ENCODE assay signal across 32 cellular contexts in genomic region chr5:147918101-147918500, GRCh38. TPM values are rescaled to one million over a fixed set of nuclear protein-coding genes. Genes with fewer than 3 reads are reported as not detected.
DNase-seq lines count a peak whose midpoint lies in the region; ATAC-seq and TF ChIP-seq lines count a peak whose summit lies in the region.
"Had no signal": no experiment of that assay in that cellular context is flagged by ENCODE, and none has a peak within 500 bp of the region (broad histone marks: within the 10 kb centered on the region; RNA-seq: fewer than 3 reads in every experiment).

No MANE protein-coding gene starts in this region.

- no peak for TF ChIP-seq CTCF in IMR-90 (conservative IDR thresholded peaks at IDR 0.05; ENCODE audit: low read depth, low read length)
- no peak for TF ChIP-seq CTCF in fibroblast of mammary gland (conservative IDR thresholded peaks at IDR 0.05; ENCODE audit: control insufficient read depth, insufficient read depth, low read depth, low read length)

- no peak overlapping the region for H4K5ac ChIP-seq in IMR-90 (ENCODE audit: low read depth, low read length)

- DNase-seq in IMR-90 (peak; percentile 65), amniotic epithelial cell (ENCODE audit: low read depth) (peak; percentile 5), fibroblast of mammary gland (ENCODE audit: low read depth) (peak; percentile 25), NCI-H69 (lab: John Stamatoyannopoulos, UW) (no peak)
- no peak for DNase-seq in NK-92 treated with Interleukin-12 subunit alpha and Interleukin-12 subunit beta, amount 100 ng/mL, for 24 hours (lab: John Stamatoyannopoulos, UW)
- no peak for DNase-seq in central memory CD4-positive, alpha-beta T cell
- DNase-seq: activated CD4-positive, alpha-beta memory T cell treated with anti-CD3 and anti-CD28 coated beads for 36 hours; anterior cingulate cortex; BE2C; CD8-positive, alpha-beta memory T cell; DMS 273 treated with DMSO at 0.1 percent for 48 hours; dorsolateral prefrontal cortex; head of caudate nucleus; natural killer cell; NCI-H1105 treated with DMSO at 0.1 percent for 48 hours; NCI-H2029 treated with DMSO at 0.1 percent for 48 hours; ovary; retina; SIG-M5; stimulated activated CD4-positive, alpha-beta T cell treated with anti-CD3 and anti-CD28 coated beads, Interleukin-2, amount 100 ng/mL, for 48 hours; transverse colon had no signal

- H2AFZ ChIP-seq in ACC112 (ENCODE audit: low read length, unreplicated experiment) (peak overlapping the region; percentile 28), IMR-90 (replicated peaks; ENCODE audit: low read length, poor library complexity) (no peak overlapping the region)
- H2AFZ ChIP-seq: GM23338 had no signal

- no peak overlapping the region for H2BK20ac ChIP-seq in IMR-90 (ENCODE audit: low read depth, low read length)

- no peak overlapping the region for H4K8ac ChIP-seq in IMR-90 (ENCODE audit: low read depth in 2 of 2, low read length in 2 of 2)

- WGBS in IMR-90 (ENCODE audit: extremely low coverage in 2 of 2, insufficient read length in 1 of 2), 2 experiments, result no CpG with 5 or more reads among the region's 1 CpG

- in situ Hi-C loops in IMR-90 (cut with MboI; ENCODE audit: low sequenced_read_pairs), result no loop called here

- H3K27ac ChIP-seq in ACC112 (ENCODE audit: low read depth, low read length) (0 out of 2 replicates have a peak overlapping the region, but pooled peaks have one; percentile 12), IMR-90 (ENCODE audit: insufficient read depth, low read length) (no peak overlapping the region)
- H3K27ac ChIP-seq: A549, dorsolateral prefrontal cortex, ovary, transverse colon had no signal

- no peaks in the 10 kb centered on the region for H4K20me1 ChIP-seq in IMR-90 (ENCODE audit: insufficient read depth, low read length)

- H3K56ac ChIP-seq in IMR-90 (ENCODE audit: extremely low read depth, insufficient read depth, low read length), result no peak overlapping the region

- no peak for TF ChIP-seq POLR2A in IMR-90 (IDR thresholded peaks at IDR 0.05; ENCODE audit: low read depth, low read length)

- H3K36me3 ChIP-seq in ACC112 (ENCODE audit: insufficient read depth, low read length), result no peaks in the 10 kb centered on the region
- H3K36me3 ChIP-seq in IMR-90 (ENCODE audit: control insufficient read depth, insufficient read depth, low read length), result no peaks in the 10 kb centered on the region
- H3K36me3 ChIP-seq: BE2C, ovary, transverse colon had no signal

- no peak overlapping the region for H2AK5ac ChIP-seq in IMR-90 (ENCODE audit: low read depth, low read length)

- no peak overlapping the region for H3K4me3 ChIP-seq in ACC112 (ENCODE audit: low read depth, low read length)
- no peak overlapping the region for H3K4me3 ChIP-seq in IMR-90 (ENCODE audit: insufficient read depth, low read depth, low read length)
- no peak overlapping the region for H3K4me3 ChIP-seq in fibroblast of mammary gland (ENCODE audit: control insufficient read depth, low read depth, low read length)
- H3K4me3 ChIP-seq: A549, dorsolateral prefrontal cortex, GM23338, ovary, transverse colon had no signal

- no peaks in the 10 kb centered on the region for H3K79me2 ChIP-seq in ACC112 (ENCODE audit: control insufficient read depth, insufficient read depth, low read length, unreplicated experiment)

- H3K27me3 ChIP-seq in ACC112 (ENCODE audit: insufficient read depth, low read length) (no peaks in the 10 kb centered on the region), IMR-90 (ENCODE audit: control insufficient read depth, insufficient read depth, low read length) (no peaks in the 10 kb centered on the region)
- H3K27me3 ChIP-seq: ovary, transverse colon had no signal

- no TSS peak for BruUV-seq in IMR-90 (replicated peaks; lab: Mats Ljungman, UMichigan)

- POLR2A ChIA-PET in IMR-90 (lab: Charles Lee; ENCODE audit: unreplicated experiment), result no interaction called here

- H3K4ac ChIP-seq in IMR-90 (ENCODE audit: low read depth, low read length), result no peak overlapping the region

- H3K9ac ChIP-seq in IMR-90 (ENCODE audit: low read depth, low read length), result no peak overlapping the region

- no peak overlapping the region for H2BK120ac ChIP-seq in IMR-90 (ENCODE audit: low read depth, low read length)

- no peak overlapping the region for H2AK9ac ChIP-seq in IMR-90 (replicated peaks; ENCODE audit: low read depth, low read length, poor library complexity)

- ATAC-seq in IMR-90 (ENCODE audit: low read depth) (no peak; the same call in 1 of the 2 replicates), HG03135 (IDR thresholded peaks at IDR 0.05; ENCODE audit: unreplicated experiment) (no peak)
- ATAC-seq: A549; activated naive CD4-positive, alpha-beta T cell treated with anti-CD3 and anti-CD28 coated beads, Interleukin-2, amount 50 U/mL, for 72 hours; GM23338; HepG2; natural killer cell had no signal

- no peak overlapping the region for H3K23ac ChIP-seq in IMR-90 (ENCODE audit: low read depth, low read length)

- no peaks in the 10 kb centered on the region for H3K9me1 ChIP-seq in IMR-90 (ENCODE audit: insufficient read depth, low read length)

- no peaks in the 10 kb centered on the region for H3K79me1 ChIP-seq in IMR-90 (ENCODE audit: low read depth in 1 of 2, low read length in 2 of 2)

- H4K91ac ChIP-seq in IMR-90 (ENCODE audit: insufficient read depth, low read depth, low read length), result no peak overlapping the region

- H3K4me1 ChIP-seq in ACC112 (ENCODE audit: control insufficient read depth, insufficient read depth, low read length, unreplicated experiment) (peaks cover 32% of the 10 kb centered on the region), IMR-90 (ENCODE audit: control insufficient read depth, insufficient read depth, low read length) (no peaks in the 10 kb centered on the region)
- H3K4me1 ChIP-seq: A549, BE2C, transverse colon had no signal

- TF ChIP-seq RAD21 in IMR-90 (IDR thresholded peaks at IDR 0.05; ENCODE audit: low read length), result no peak

- no peak overlapping the region for H3K18ac ChIP-seq in IMR-90 (ENCODE audit: low read depth, low read length)

- H3K14ac ChIP-seq in IMR-90 (replicated peaks; ENCODE audit: low read depth, low read length), result no peak overlapping the region

- no peak overlapping the region for H3K4me2 ChIP-seq in IMR-90 (ENCODE audit: low read depth, low read length)
- H3K4me2 ChIP-seq: A549, GM23338 had no signal

- no peak overlapping the region for H2BK5ac ChIP-seq in IMR-90 (ENCODE audit: low read depth, low read length, poor library complexity, severe bottlenecking)

- CTCF ChIA-PET in IMR-90 (lab: Yijun Ruan, JAX), result no interaction called here

- dilution Hi-C loops in IMR-90 (cut with HindIII; ENCODE audit: low sequenced_read_pairs, unreplicated experiment), result no loop called here

- H2BK15ac ChIP-seq in IMR-90 (ENCODE audit: low read depth, low read length), result no peak overlapping the region

- intact Hi-C loops in IMR-90 (cut with micrococcal nuclease), result no loop called here

- H3K9me3 ChIP-seq in IMR-90 (ENCODE audit: control insufficient read depth, insufficient read depth, low read length), result no peaks in the 10 kb centered on the region
- H3K9me3 ChIP-seq: A549, BE2C, ovary, transverse colon had no signal

TF ChIP-seq in IMR-90, 13 proteins besides CTCF, POLR2A, EP300 and RAD21:
- TF ChIP-seq FOS (IDR thresholded peaks at IDR 0.05; ENCODE audit: low read depth, low read length) (0 out of 2 replicates have a peak, but pooled peaks have one; percentile 6), MXI1 (IDR thresholded peaks at IDR 0.05; ENCODE audit: borderline replicate concordance, low read depth, low read length) (no peak)

RNA-seq across cellular contexts. Expression of gene C5orf46, which starts 11.8 kb away (rescaled TPM):
- not detected in 2 replicates for total RNA-seq in IMR-90 (2012; rRNA removed)
- 0.98 and 1.3 TPM in 2 replicates for polyA plus RNA-seq in IMR-90 (2012; rRNA removed)
- 0.40 TPM in 1 of 2 replicates, not detected in the other for polyA plus RNA-seq in IMR-90 (2012; cell fraction: cytosol; rRNA removed)
- 0.56 TPM in 1 of 2 replicates, not detected in the other for polyA plus RNA-seq in IMR-90 (2012; cell fraction: nucleus; rRNA removed; ENCODE audit: low replicate concordance)
- total RNA-seq: activated CD4-positive, alpha-beta memory T cell treated with anti-CD3 and anti-CD28 coated beads for 36 hours; activated naive CD4-positive, alpha-beta T cell treated with anti-CD3 and anti-CD28 coated beads, Interleukin-2, amount 50 U/mL, for 72 hours; activated T-helper 2 cell treated with anti-CD3 and anti-CD28 coated beads, Interferon-gamma antibody, Interleukin-2, Interleukin-4, amounts not matched to agents 10 μg/mL and 5 μg/mL and 100 μg/mL, durations not matched to agents 14 hours and 24 hours and 36 hours; CD8-positive, alpha-beta memory T cell; dorsolateral prefrontal cortex; GM23338; HepG2; mononuclear cell; natural killer cell; ovary; transverse colon had no signal
- polyA plus RNA-seq: A549; CD8-positive, alpha-beta memory T cell; HepG2; ovary had no signal

RNA-seq across cellular contexts. Expression of gene SCGB3A2, which starts 39.6 kb away (rescaled TPM):
- not detected in 2 replicates for total RNA-seq in IMR-90 (2012; rRNA removed)
- polyA plus RNA-seq in IMR-90 (2012; rRNA removed), result not detected in 2 replicates
- not detected in 2 replicates for polyA plus RNA-seq in IMR-90 (2012; cell fraction: cytosol; rRNA removed)
- polyA plus RNA-seq in IMR-90 (2012; cell fraction: nucleus; rRNA removed; ENCODE audit: low replicate concordance), result not detected in 2 replicates
- total RNA-seq: activated CD4-positive, alpha-beta memory T cell treated with anti-CD3 and anti-CD28 coated beads for 36 hours; activated naive CD4-positive, alpha-beta T cell treated with anti-CD3 and anti-CD28 coated beads, Interleukin-2, amount 50 U/mL, for 72 hours; activated T-helper 2 cell treated with anti-CD3 and anti-CD28 coated beads, Interferon-gamma antibody, Interleukin-2, Interleukin-4, amounts not matched to agents 10 μg/mL and 5 μg/mL and 100 μg/mL, durations not matched to agents 14 hours and 24 hours and 36 hours; CD8-positive, alpha-beta memory T cell; fibroblast of villous mesenchyme; HepG2; kidney epithelial cell; lower leg skin; mononuclear cell; transverse colon had no signal
- polyA plus RNA-seq: A549; CD8-positive, alpha-beta memory T cell; HepG2 had no signal

Comparison
In these comparisons a context has a peak if more than half of its experiments do, and no peak if none do; other contexts are left out.
1. DNase-seq: peak in IMR-90 (single experiment), amniotic epithelial cell (single experiment) and fibroblast of mammary gland (single experiment); none in NCI-H69 (single experiment), NK-92 treated with Interleukin-12 subunit alpha and Interleukin-12 subunit beta, amount 100 ng/mL, for 24 hours (single experiment) and central memory CD4-positive, alpha-beta T cell (single experiment).